ENCODE assay signal across 8 cellular contexts in genomic region chr2:143261986-143262784, GRCh38.
A peak's percentile ranks its signal among the peaks of the same experiment; 100 is the strongest.
DNase-seq lines count a peak whose midpoint lies in the region; ATAC-seq and TF ChIP-seq lines count a peak whose summit lies in the region.

No MANE protein-coding gene starts in this region.

- no peak overlapping the region for H2BK12ac ChIP-seq in trophoblast cell (ENCODE audit: low read length)

- H3K79me1 ChIP-seq in trophoblast cell (ENCODE audit: low read length), result no peaks in the 10 kb centered on the region

- CTCF ChIA-PET in CD4-positive, alpha-beta memory T cell (lab: Charles Lee; ENCODE audit: partially characterized antibody), result interaction anchor here (0.7 to 7.9 kb wide), 21 partner anchors 10 to 1334 kb away, joined by 3 to 227 read pairs (median 4); no protein-coding TSS in a partner anchor

- POLR2A ChIA-PET in CD4-positive, alpha-beta memory T cell (lab: Charles Lee; ENCODE audit: partially characterized antibody), result interaction anchor here (0.6 to 7.2 kb wide), 15 partner anchors 10 to 151 kb away, joined by 3 to 96 read pairs (median 6); partner anchors contain the start of gene ARHGAP15

- H3K27ac Mint-ChIP-seq in CD4-positive, alpha-beta memory T cell, result peak overlapping the region; percentile 86 to 97 (median 93)
- peak overlapping the region; percentile 84 for H3K27ac Mint-ChIP-seq in central memory CD8-positive, alpha-beta T cell (ENCODE audit: low read depth)

- H3K4ac ChIP-seq in trophoblast cell (ENCODE audit: low read depth, low read length), result no peak overlapping the region

- no peak overlapping the region for H2BK5ac ChIP-seq in trophoblast cell (ENCODE audit: low read depth, low read length, poor library complexity)

- DNase-seq in CD4-positive, alpha-beta memory T cell, result peak; percentile 52 to 82 (median 72)
- DNase-seq in central memory CD8-positive, alpha-beta T cell (ENCODE audit: low spot score in 2 of 2), result peak in 1 of 2 donors; percentile 45
- DNase-seq in mucosa of gallbladder (ENCODE audit: low spot score), result no peak
- no peak for DNase-seq in uterus
- no peak for DNase-seq in NCI-H226
- no peak for DNase-seq in trophoblast cell

- peaks cover 3% of the 10 kb centered on the region; the same call in 1 of the 2 replicates for H4K20me1 ChIP-seq in OCI-LY3 (ENCODE audit: insufficient read depth, low read length)

- no CpG with 5 or more reads among the region's 8 CpGs for WGBS in trophoblast cell (ENCODE audit: extremely low coverage, insufficient coverage, insufficient read length)

- H3K14ac ChIP-seq in trophoblast cell (ENCODE audit: low read length), result no peak overlapping the region

- peak overlapping the region in 1 of 2 donors; percentile 11 for H3K4me3 ChIP-seq in CD4-positive, alpha-beta memory T cell (ENCODE audit: low read length in 2 of 2)
- no peak overlapping the region for H3K4me3 ChIP-seq in OCI-LY3 (ENCODE audit: low read length)
- H3K4me3 ChIP-seq in uterus, result no peak overlapping the region
- no peak overlapping the region for H3K4me3 ChIP-seq in trophoblast cell (ENCODE audit: low read depth, low read length)

- H3K4me2 ChIP-seq in OCI-LY3 (ENCODE audit: low read length) (peak overlapping the region; percentile 28; the same call in 1 of the 2 replicates), trophoblast cell (ENCODE audit: low read length) (no peak overlapping the region)

- no peaks in the 10 kb centered on the region for H3K27me3 Mint-ChIP-seq in CD4-positive, alpha-beta memory T cell
- H3K27me3 Mint-ChIP-seq in central memory CD8-positive, alpha-beta T cell, result no peaks in the 10 kb centered on the region

- no peak for TF ChIP-seq POLR2A in uterus (IDR thresholded peaks at IDR 0.05)

- H3K4me3 Mint-ChIP-seq in CD4-positive, alpha-beta memory T cell, result peak overlapping the region; percentile 38 to 82 (median 70)
- H3K4me3 Mint-ChIP-seq in central memory CD8-positive, alpha-beta T cell, result peak overlapping the region; percentile 42

- TF ChIP-seq CTCF in OCI-LY3 (IDR thresholded peaks at IDR 0.05; ENCODE audit: low read depth, low read length) (no peak), uterus (IDR thresholded peaks at IDR 0.05) (no peak)

- H4K12ac ChIP-seq in trophoblast cell (ENCODE audit: low read depth, low read length), result no peak overlapping the region

- H2AFZ ChIP-seq in OCI-LY3 (ENCODE audit: low read depth, low read length) (no peak overlapping the region), trophoblast cell (ENCODE audit: insufficient read depth, low read length, poor library complexity) (no peak overlapping the region)

- H3K23ac ChIP-seq in trophoblast cell (ENCODE audit: low read length), result no peak overlapping the region

- peaks cover 27 to 38% of the 10 kb centered on the region in 2 donors for H3K36me3 Mint-ChIP-seq in CD4-positive, alpha-beta memory T cell
- peaks cover 18% of the 10 kb centered on the region for H3K36me3 Mint-ChIP-seq in central memory CD8-positive, alpha-beta T cell (ENCODE audit: insufficient read depth)

- no peak overlapping the region for H3K9ac ChIP-seq in OCI-LY3 (ENCODE audit: low read length)
- no peak overlapping the region for H3K9ac ChIP-seq in trophoblast cell (ENCODE audit: low read length)

- H3K79me2 ChIP-seq in OCI-LY3 (ENCODE audit: low read length) (no peaks in the 10 kb centered on the region), trophoblast cell (ENCODE audit: control insufficient read depth, insufficient read depth, low read length, poor library complexity) (no peaks in the 10 kb centered on the region)

- H4K91ac ChIP-seq in trophoblast cell (ENCODE audit: low read depth, low read length), result no peak overlapping the region

- H4K8ac ChIP-seq in trophoblast cell (ENCODE audit: low read depth, low read length), result no peak overlapping the region

- intact Hi-C loops in CD4-positive, alpha-beta memory T cell (cut with micrococcal nuclease), result loop anchor here (2.0 kb wide), 1 partner anchor 15 kb away; no protein-coding TSS in a partner anchor
- intact Hi-C loops in uterus (cut with DNase I; ENCODE audit: low total_unique reads), result no loop called here

- peak; percentile 48 for ATAC-seq in GM21825 (IDR thresholded peaks at IDR 0.05; ENCODE audit: unreplicated experiment)
- ATAC-seq in central memory CD8-positive, alpha-beta T cell (replicated peaks; ENCODE audit: extremely low read depth, poor library complexity, severe bottlenecking), result peak; percentile 80

- H2AK5ac ChIP-seq in trophoblast cell (ENCODE audit: low read length), result no peak overlapping the region

- peaks cover 47 to 74% (median 59%) of the 10 kb centered on the region in 4 donors for H3K4me1 Mint-ChIP-seq in CD4-positive, alpha-beta memory T cell
- H3K4me1 Mint-ChIP-seq in central memory CD8-positive, alpha-beta T cell, result peaks cover 52% of the 10 kb centered on the region

- H3K18ac ChIP-seq in trophoblast cell (ENCODE audit: low read length), result no peak overlapping the region

- H3K36me3 ChIP-seq in CD4-positive, alpha-beta memory T cell (ENCODE audit: insufficient read depth, low read length), result no peaks in the 10 kb centered on the region
- H3K36me3 ChIP-seq in OCI-LY3 (replicated peaks; ENCODE audit: low read depth, low read length), result no peaks in the 10 kb centered on the region
- no peaks in the 10 kb centered on the region for H3K36me3 ChIP-seq in uterus
- H3K36me3 ChIP-seq in trophoblast cell (ENCODE audit: control insufficient read depth in 1 of 2, insufficient read depth in 2 of 2, low read length in 2 of 2), result no peaks in the 10 kb centered on the region

- peaks cover 79% of the 10 kb centered on the region for H3K4me1 ChIP-seq in CD4-positive, alpha-beta memory T cell (ENCODE audit: insufficient read depth, low read length)
- peaks cover 13% of the 10 kb centered on the region for H3K4me1 ChIP-seq in OCI-LY3 (ENCODE audit: low read length)
- no peaks in the 10 kb centered on the region for H3K4me1 ChIP-seq in uterus
- H3K4me1 ChIP-seq in trophoblast cell (ENCODE audit: control insufficient read depth in 1 of 2, insufficient read depth in 2 of 2, low read length in 2 of 2), result no peaks in the 10 kb centered on the region

- H3K9me3 ChIP-seq in CD4-positive, alpha-beta memory T cell (ENCODE audit: control insufficient read depth in 1 of 2, low read length in 2 of 2), result peaks cover 5% of the 10 kb centered on the region in 2 donors
- H3K9me3 ChIP-seq in OCI-LY3 (ENCODE audit: insufficient read depth, low read length) (no peaks in the 10 kb centered on the region), uterus (no peaks in the 10 kb centered on the region), trophoblast cell (ENCODE audit: insufficient read depth, low read depth, low read length) (no peaks in the 10 kb centered on the region)

- H3K9me3 Mint-ChIP-seq in CD4-positive, alpha-beta memory T cell, result peaks cover 0 to 5% (median 5%) of the 10 kb centered on the region in 8 donors
- H3K9me3 Mint-ChIP-seq in central memory CD8-positive, alpha-beta T cell, result peaks cover 4% of the 10 kb centered on the region

- no peaks in the 10 kb centered on the region for H3K27me3 ChIP-seq in CD4-positive, alpha-beta memory T cell (ENCODE audit: insufficient read depth, low read length)
- H3K27me3 ChIP-seq in OCI-LY3 (ENCODE audit: low read depth, low read length), result no peaks in the 10 kb centered on the region
- no peaks in the 10 kb centered on the region for H3K27me3 ChIP-seq in uterus
- H3K27me3 ChIP-seq in trophoblast cell (ENCODE audit: insufficient read depth, low read length), result no peaks in the 10 kb centered on the region

- H3K27ac ChIP-seq in CD4-positive, alpha-beta memory T cell (ENCODE audit: low read depth, low read length), result peak overlapping the region; percentile 60
- no peak overlapping the region; the same call in 1 of the 2 replicates for H3K27ac ChIP-seq in OCI-LY3 (ENCODE audit: low read length)
- H3K27ac ChIP-seq in uterus, result no peak overlapping the region
- H3K27ac ChIP-seq in trophoblast cell (ENCODE audit: low read depth, low read length), result no peak overlapping the region

- H2BK120ac ChIP-seq in trophoblast cell (ENCODE audit: insufficient read depth, low read length, poor library complexity), result no peak overlapping the region

Comparison
In these comparisons a context has a peak if more than half of its experiments do, and no peak if none do; other contexts are left out.
1. DNase-seq: peak in CD4-positive, alpha-beta memory T cell (5 of 5); none in mucosa of gallbladder (single experiment), uterus (0 of 2), NCI-H226 (single experiment) and trophoblast cell (0 of 2).